ENCODE assay signal across 8 cellular contexts in genomic region chr10:102743078-102743587, GRCh38. TPM values are rescaled to one million over a fixed set of nuclear protein-coding genes. Genes with fewer than 3 reads are reported as not detected.
A peak's percentile ranks its signal among the peaks of the same experiment; 100 is the strongest.
DNase-seq lines count a peak whose midpoint lies in the region; ATAC-seq and TF ChIP-seq lines count a peak whose summit lies in the region.

No MANE protein-coding gene starts in this region.

- H3K4me2 ChIP-seq in Karpas-422 (ENCODE audit: low read depth, low read length, poor library complexity, severe bottlenecking): peak overlapping the region; percentile 26
- H3K4me2 ChIP-seq in parathyroid adenoma (ENCODE audit: low read length): peak overlapping the region; percentile 48

- H3K4me1 Mint-ChIP-seq in dendritic cell treated with granulocyte-macrophage colony-stimulating factor and Interleukin-4, amounts not matched to agents 40 ng/mL and 50 ng/mL, for 4 days (ENCODE audit: low read depth): peaks cover 55% of the 10 kb centered on the region

- H3K36me3 Mint-ChIP-seq in dendritic cell treated with granulocyte-macrophage colony-stimulating factor and Interleukin-4, amounts not matched to agents 40 ng/mL and 50 ng/mL, for 4 days (ENCODE audit: low read depth): peaks cover 39% of the 10 kb centered on the region

- POLR2A ChIA-PET in GM10248 (lab: Yijun Ruan, JAX): interaction anchor here (0.7 to 1.0 kb wide), 2 partner anchors 18 to 46 kb away, joined by 3 read pairs; no protein-coding TSS in a partner anchor

- no peak overlapping the region for H3K9ac ChIP-seq in Karpas-422 (ENCODE audit: low read length)
- no peak overlapping the region for H3K9ac ChIP-seq in parathyroid adenoma

- peaks cover 3% of the 10 kb centered on the region; the same call in 1 of the 2 replicates for H3K36me3 ChIP-seq in Karpas-422 (ENCODE audit: insufficient read depth, low read length)
- no peaks in the 10 kb centered on the region for H3K36me3 ChIP-seq in parathyroid adenoma (ENCODE audit: control insufficient read depth, insufficient read depth, low read length)

- no peaks in the 10 kb centered on the region for H4K20me1 ChIP-seq in Karpas-422 (ENCODE audit: insufficient read depth, low read depth, low read length)

- peak overlapping the region; percentile 57; the same call in 1 of the 2 replicates for H2AFZ ChIP-seq in Karpas-422 (ENCODE audit: low read length)
- H2AFZ ChIP-seq in parathyroid adenoma: peak overlapping the region; percentile 78

- no peaks in the 10 kb centered on the region for H3K9me2 ChIP-seq in Karpas-422 (replicated peaks; ENCODE audit: insufficient read depth, low read length)

- H3K27me3 ChIP-seq in Karpas-422 (ENCODE audit: low read length) (no peaks in the 10 kb centered on the region), parathyroid adenoma (ENCODE audit: control insufficient read depth, insufficient read depth, low read length) (no peaks in the 10 kb centered on the region)

- H3K27ac Mint-ChIP-seq in dendritic cell treated with granulocyte-macrophage colony-stimulating factor and Interleukin-4, amounts not matched to agents 40 ng/mL and 50 ng/mL, for 4 days: peak overlapping the region; percentile 98

- CTCF ChIA-PET in GM10248 (lab: Yijun Ruan, JAX): interaction anchor here (0.9 to 5.1 kb wide), 7 partner anchors 9 to 161 kb away, joined by 3 to 41 read pairs (median 4); partner anchors contain the start of gene ARL3

- DNase-seq in Karpas-422 (no peak), OCI-M2 (lab: John Stamatoyannopoulos, UW; ENCODE audit: unreplicated experiment) (no peak), NCI-H526 treated with DMSO at 0.1 percent for 48 hours (lab: John Stamatoyannopoulos, UW) (no peak), GM10248 (ENCODE audit: extremely low spot score) (no peak)

- no peaks in the 10 kb centered on the region for H3K9me3 ChIP-seq in Karpas-422 (ENCODE audit: low read length)
- no peaks in the 10 kb centered on the region for H3K9me3 ChIP-seq in parathyroid adenoma (ENCODE audit: control insufficient read depth, low read length)

- ATAC-seq in GM18517 (IDR thresholded peaks at IDR 0.05; ENCODE audit: unreplicated experiment): peak; percentile 4
- no peak for ATAC-seq in HG02759 (IDR thresholded peaks at IDR 0.05; ENCODE audit: unreplicated experiment)

- H3K4me1 ChIP-seq in Karpas-422 (ENCODE audit: low read length): peaks cover 15% of the 10 kb centered on the region
- peaks cover 10% of the 10 kb centered on the region for H3K4me1 ChIP-seq in parathyroid adenoma

- peaks cover 2% of the 10 kb centered on the region for H3K27me3 Mint-ChIP-seq in dendritic cell treated with granulocyte-macrophage colony-stimulating factor and Interleukin-4, amounts not matched to agents 40 ng/mL and 50 ng/mL, for 4 days

- H3K4me3 ChIP-seq in Karpas-422 (ENCODE audit: low read length): no peak overlapping the region
- H3K4me3 ChIP-seq in parathyroid adenoma (ENCODE audit: low read depth, low read length): peak overlapping the region; percentile 99

- peak overlapping the region; percentile 95 for H3K4me3 Mint-ChIP-seq in dendritic cell treated with granulocyte-macrophage colony-stimulating factor and Interleukin-4, amounts not matched to agents 40 ng/mL and 50 ng/mL, for 4 days

- H3K27ac ChIP-seq in Karpas-422 (ENCODE audit: low read length): no peak overlapping the region
- no peak overlapping the region for H3K27ac ChIP-seq in parathyroid adenoma

- intact Hi-C loops in dendritic cell treated with granulocyte-macrophage colony-stimulating factor and Interleukin-4, amounts not matched to agents 40 ng/mL and 50 ng/mL, for 4 days (cut with micrococcal nuclease): loop anchor here (5.0 kb wide), 1 partner anchor 74 kb away; no protein-coding TSS in a partner anchor

- peaks cover 40% of the 10 kb centered on the region for H3K79me2 ChIP-seq in Karpas-422 (ENCODE audit: low read length)
- H3K79me2 ChIP-seq in parathyroid adenoma: peaks cover 33% of the 10 kb centered on the region

- peaks cover 9% of the 10 kb centered on the region for H3K9me3 Mint-ChIP-seq in dendritic cell treated with granulocyte-macrophage colony-stimulating factor and Interleukin-4, amounts not matched to agents 40 ng/mL and 50 ng/mL, for 4 days

- TF ChIP-seq CTCF in parathyroid adenoma (IDR thresholded peaks at IDR 0.05) (no peak), GM10248 (IDR thresholded peaks at IDR 0.05; ENCODE audit: control extremely low read depth, extremely low read depth, low read depth, missing control alignments) (no peak)

RNA-seq across cellular contexts. Expression of gene WBP1L, which starts 0.6 kb away (rescaled TPM):
- 34.8 and 43.0 TPM in 2 replicates for total RNA-seq in Karpas-422 (2014; rRNA removed; shearing (Covaris generic); ENCODE audit: low replicate concordance)

RNA-seq across cellular contexts. Expression of gene SFXN2, which starts 28.7 kb away (rescaled TPM):
- 10.2 and 25.8 TPM in 2 replicates for total RNA-seq in Karpas-422 (2014; rRNA removed; shearing (Covaris generic); ENCODE audit: low replicate concordance)

RNA-seq across cellular contexts. Expression of gene ARL3, which starts 28.9 kb away (rescaled TPM):
- total RNA-seq in Karpas-422 (2014; rRNA removed; shearing (Covaris generic); ENCODE audit: low replicate concordance): 4.6 and 6.6 TPM in 2 replicates
